Comparison of ENCODE assay signal across 13 cellular contexts in the genomic region with DNA sequence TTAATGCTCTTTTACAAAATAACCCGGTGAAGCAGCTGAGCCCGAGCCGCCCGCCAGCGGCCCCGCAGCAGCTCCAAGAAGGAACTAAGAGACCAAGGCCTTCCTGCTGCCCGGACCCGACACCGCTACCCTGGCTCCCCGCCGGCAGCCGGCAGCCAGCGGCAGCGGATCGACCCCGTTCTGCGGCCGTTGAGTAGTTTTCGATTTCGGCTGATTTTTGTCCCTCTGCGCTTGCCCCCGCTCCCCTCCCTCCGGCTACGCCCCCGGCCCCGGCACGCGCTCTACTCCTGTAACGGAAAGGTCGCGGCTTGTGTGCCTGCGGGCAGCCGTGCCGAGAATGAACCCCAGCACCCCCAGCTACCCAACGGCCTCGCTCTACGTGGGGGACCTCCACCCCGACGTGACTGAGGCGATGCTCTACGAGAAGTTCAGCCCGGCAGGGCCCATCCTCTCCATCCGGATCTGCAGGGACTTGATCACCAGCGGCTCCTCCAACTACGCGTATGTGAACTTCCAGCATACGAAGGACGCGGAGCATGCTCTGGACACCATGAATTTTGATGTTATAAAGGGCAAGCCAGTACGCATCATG. TPM values are rescaled to one million over a fixed set of nuclear protein-coding genes. Genes with fewer than 3 reads are reported as not detected.
DNase-seq lines count a peak whose midpoint lies in the region; ATAC-seq, FAIRE-seq and TF ChIP-seq lines count a peak whose summit lies in the region.
"Had no signal": no experiment of that assay in that cellular context is flagged by ENCODE, and none has a peak within 500 bp of the region (broad histone marks: within the 10 kb centered on the region; RNA-seq: fewer than 3 reads in every experiment).

A gene (plus strand): TSS at position 275 of the 592 bp plus-strand sequence. CDS start 63 bp downstream, at position 338.

- no peak for ATAC-seq in GM21515 (IDR thresholded peaks at IDR 0.05; ENCODE audit: unreplicated experiment)
- ATAC-seq: natural killer cell had no signal

- no peak within 1 kb of the TSS for H3K27ac ChIP-seq in neuronal stem cell (replicated peaks; ENCODE audit: low read length)
- H3K27ac ChIP-seq: uterus had no signal

- FAIRE-seq in bronchial epithelial cell (lab: Jason Lieb, UNC) = peak; percentile 94
- FAIRE-seq: islet of Langerhans had no signal

- no peaks in the 10 kb centered on the region for H3K27me3 ChIP-seq in bronchial epithelial cell (ENCODE audit: control insufficient read depth, insufficient read depth, low read length)
- H3K27me3 ChIP-seq in neuronal stem cell (ENCODE audit: control insufficient read depth in 3 of 3, insufficient read depth in 3 of 3, low read depth in 1 of 3, low read length in 3 of 3) = no peaks in the 10 kb centered on the region
- H3K27me3 ChIP-seq: uterus had no signal

- H2AFZ ChIP-seq in neuronal stem cell (ENCODE audit: low read length) = no peak within 1 kb of the TSS

- H2BK12ac ChIP-seq in neuronal stem cell (ENCODE audit: low read length) = no peak within 1 kb of the TSS

- no peaks in the 10 kb centered on the region for H3K4me1 ChIP-seq in neuronal stem cell (ENCODE audit: control insufficient read depth in 2 of 2, insufficient read depth in 1 of 2, low read depth in 1 of 2, low read length in 2 of 2)
- H3K4me1 ChIP-seq: uterus had no signal

- no peak for TF ChIP-seq POLR2A in NB4 (IDR thresholded peaks at IDR 0.05; ENCODE audit: extremely low read depth, insufficient read length)

- H3K23ac ChIP-seq in neuronal stem cell (ENCODE audit: low read depth, low read length, poor library complexity) = peak within 1 kb of the TSS; percentile 58

- H2AK5ac ChIP-seq in neuronal stem cell (ENCODE audit: low read depth, low read length) = no peak within 1 kb of the TSS

- no CpG with 5 or more reads among the region's 50 CpGs for whole genome bisulfite sequencing in neuronal stem cell (ENCODE audit: extremely low coverage in 2 of 2, insufficient read length in 2 of 2, insufficient replicate concordance in 1 of 2), 2 donors

- H3K9me3 ChIP-seq in neuronal stem cell (replicated peaks in 1 of 2; ENCODE audit: control insufficient read depth in 2 of 2, insufficient read depth in 1 of 2, low read depth in 1 of 2, low read length in 2 of 2) = no peaks in the 10 kb centered on the region
- H3K9me3 ChIP-seq: uterus had no signal

- H2BK120ac ChIP-seq in neuronal stem cell (ENCODE audit: low read depth, low read length) = no peak within 1 kb of the TSS

- H3K4ac ChIP-seq in neuronal stem cell (ENCODE audit: low read length) = no peak within 1 kb of the TSS

- no peak within 1 kb of the TSS for H3K4me2 ChIP-seq in neuronal stem cell (ENCODE audit: insufficient read depth, low read length, poor library complexity, severe bottlenecking)

- H3K4me3 ChIP-seq in NB4 (ENCODE audit: low read depth, low read length) (no peak within 1 kb of the TSS), bronchial epithelial cell (ENCODE audit: low read depth, low read length) (no peak within 1 kb of the TSS), neuronal stem cell (ENCODE audit: low read length in 2 of 2) (no peak within 1 kb of the TSS)
- H3K4me3 ChIP-seq: uterus had no signal

- no peak within 1 kb of the TSS for H2BK15ac ChIP-seq in neuronal stem cell (ENCODE audit: low read length)

- no peak within 1 kb of the TSS for H4K91ac ChIP-seq in neuronal stem cell (ENCODE audit: low read depth, low read length, poor library complexity)

- peak; percentile 33 for DNase-seq in activated CD4-positive, alpha-beta T cell treated with anti-CD3 and anti-CD28 coated beads for 48 hours
- DNase-seq in activated CD4-positive, alpha-beta T cell treated with anti-CD3 and anti-CD28 coated beads, Interleukin-2, amount 50 U/mL, for 1 hour = no peak
- peak; percentile 37 for DNase-seq in NB4 (ENCODE audit: low read depth)
- no peak for DNase-seq in bronchial epithelial cell (ENCODE audit: low read depth)
- DNase-seq in neuronal stem cell (ENCODE audit: low spot score) = no peak
- DNase-seq in NK-92 (lab: John Stamatoyannopoulos, UW; ENCODE audit: unreplicated experiment) = no peak
- no peak for DNase-seq in Ammon's horn (ENCODE audit: low spot score)
- DNase-seq: KBM-7, natural killer cell, NCI-H2029, uterus had no signal

- no peak within 1 kb of the TSS for H3K14ac ChIP-seq in neuronal stem cell (ENCODE audit: low read length)

- no peak within 1 kb of the TSS for H3K9ac ChIP-seq in neuronal stem cell (ENCODE audit: low read depth, low read length, poor library complexity)

- peak within 1 kb of the TSS; percentile 33 for H3K18ac ChIP-seq in neuronal stem cell (ENCODE audit: low read length)

- TF ChIP-seq CTCF in NB4 (IDR thresholded peaks at IDR 0.05; ENCODE audit: low read depth, low read length) = no peak
- no peak for TF ChIP-seq CTCF in bronchial epithelial cell (IDR thresholded peaks at IDR 0.05; ENCODE audit: insufficient read depth, low read length, severe bottlenecking)

- H3K79me1 ChIP-seq in neuronal stem cell (ENCODE audit: low read depth, low read length) = no peaks in the 10 kb centered on the region

- no peak within 1 kb of the TSS for H2BK5ac ChIP-seq in neuronal stem cell (ENCODE audit: low read length)

- H3K36me3 ChIP-seq in bronchial epithelial cell (ENCODE audit: control insufficient read depth, insufficient read depth, low read length) (no peaks in the 10 kb centered on the region), neuronal stem cell (replicated peaks in 1 of 2; ENCODE audit: control insufficient read depth in 2 of 2, insufficient read depth in 2 of 2, low read length in 2 of 2) (no peaks in the 10 kb centered on the region)
- H3K36me3 ChIP-seq: uterus had no signal

- no peak within 1 kb of the TSS for H4K8ac ChIP-seq in neuronal stem cell (ENCODE audit: low read depth, low read length)

RNA-seq across cellular contexts. Expression of the gene that starts here (rescaled TPM):
- total RNA-seq in bronchial epithelial cell = under 0.01 and 0.13 TPM in 2 replicates
- 0.24 TPM for polyA plus RNA-seq in neuronal stem cell (2013, experiment 1 of 2)
- 0.15 TPM for polyA plus RNA-seq in neuronal stem cell (2013, experiment 2 of 2)

Comparison
In these comparisons a context has a peak if more than half of its experiments do, and no peak if none do; other contexts are left out.
1. DNase-seq: peak in activated CD4-positive, alpha-beta T cell treated with anti-CD3 and anti-CD28 coated beads for 48 hours (single experiment) and NB4 (single experiment); none in activated CD4-positive, alpha-beta T cell treated with anti-CD3 and anti-CD28 coated beads, Interleukin-2, amount 50 U/mL, for 1 hour (single experiment), bronchial epithelial cell (single experiment), neuronal stem cell (single experiment), NK-92 (single experiment) and Ammon's horn (single experiment).